Comparison of ENCODE assay signal across 1 cellular context in genomic region chr7:151172273-151173141, GRCh38.
TF ChIP-seq lines count a peak whose summit lies in the region.

No MANE protein-coding gene starts in this region.

TF ChIP-seq in HepG2, 621 proteins besides CTCF, POLR2A, EP300 and RAD21 (continued from another document and continues in another):
- TF ChIP-seq, protein P1, sequence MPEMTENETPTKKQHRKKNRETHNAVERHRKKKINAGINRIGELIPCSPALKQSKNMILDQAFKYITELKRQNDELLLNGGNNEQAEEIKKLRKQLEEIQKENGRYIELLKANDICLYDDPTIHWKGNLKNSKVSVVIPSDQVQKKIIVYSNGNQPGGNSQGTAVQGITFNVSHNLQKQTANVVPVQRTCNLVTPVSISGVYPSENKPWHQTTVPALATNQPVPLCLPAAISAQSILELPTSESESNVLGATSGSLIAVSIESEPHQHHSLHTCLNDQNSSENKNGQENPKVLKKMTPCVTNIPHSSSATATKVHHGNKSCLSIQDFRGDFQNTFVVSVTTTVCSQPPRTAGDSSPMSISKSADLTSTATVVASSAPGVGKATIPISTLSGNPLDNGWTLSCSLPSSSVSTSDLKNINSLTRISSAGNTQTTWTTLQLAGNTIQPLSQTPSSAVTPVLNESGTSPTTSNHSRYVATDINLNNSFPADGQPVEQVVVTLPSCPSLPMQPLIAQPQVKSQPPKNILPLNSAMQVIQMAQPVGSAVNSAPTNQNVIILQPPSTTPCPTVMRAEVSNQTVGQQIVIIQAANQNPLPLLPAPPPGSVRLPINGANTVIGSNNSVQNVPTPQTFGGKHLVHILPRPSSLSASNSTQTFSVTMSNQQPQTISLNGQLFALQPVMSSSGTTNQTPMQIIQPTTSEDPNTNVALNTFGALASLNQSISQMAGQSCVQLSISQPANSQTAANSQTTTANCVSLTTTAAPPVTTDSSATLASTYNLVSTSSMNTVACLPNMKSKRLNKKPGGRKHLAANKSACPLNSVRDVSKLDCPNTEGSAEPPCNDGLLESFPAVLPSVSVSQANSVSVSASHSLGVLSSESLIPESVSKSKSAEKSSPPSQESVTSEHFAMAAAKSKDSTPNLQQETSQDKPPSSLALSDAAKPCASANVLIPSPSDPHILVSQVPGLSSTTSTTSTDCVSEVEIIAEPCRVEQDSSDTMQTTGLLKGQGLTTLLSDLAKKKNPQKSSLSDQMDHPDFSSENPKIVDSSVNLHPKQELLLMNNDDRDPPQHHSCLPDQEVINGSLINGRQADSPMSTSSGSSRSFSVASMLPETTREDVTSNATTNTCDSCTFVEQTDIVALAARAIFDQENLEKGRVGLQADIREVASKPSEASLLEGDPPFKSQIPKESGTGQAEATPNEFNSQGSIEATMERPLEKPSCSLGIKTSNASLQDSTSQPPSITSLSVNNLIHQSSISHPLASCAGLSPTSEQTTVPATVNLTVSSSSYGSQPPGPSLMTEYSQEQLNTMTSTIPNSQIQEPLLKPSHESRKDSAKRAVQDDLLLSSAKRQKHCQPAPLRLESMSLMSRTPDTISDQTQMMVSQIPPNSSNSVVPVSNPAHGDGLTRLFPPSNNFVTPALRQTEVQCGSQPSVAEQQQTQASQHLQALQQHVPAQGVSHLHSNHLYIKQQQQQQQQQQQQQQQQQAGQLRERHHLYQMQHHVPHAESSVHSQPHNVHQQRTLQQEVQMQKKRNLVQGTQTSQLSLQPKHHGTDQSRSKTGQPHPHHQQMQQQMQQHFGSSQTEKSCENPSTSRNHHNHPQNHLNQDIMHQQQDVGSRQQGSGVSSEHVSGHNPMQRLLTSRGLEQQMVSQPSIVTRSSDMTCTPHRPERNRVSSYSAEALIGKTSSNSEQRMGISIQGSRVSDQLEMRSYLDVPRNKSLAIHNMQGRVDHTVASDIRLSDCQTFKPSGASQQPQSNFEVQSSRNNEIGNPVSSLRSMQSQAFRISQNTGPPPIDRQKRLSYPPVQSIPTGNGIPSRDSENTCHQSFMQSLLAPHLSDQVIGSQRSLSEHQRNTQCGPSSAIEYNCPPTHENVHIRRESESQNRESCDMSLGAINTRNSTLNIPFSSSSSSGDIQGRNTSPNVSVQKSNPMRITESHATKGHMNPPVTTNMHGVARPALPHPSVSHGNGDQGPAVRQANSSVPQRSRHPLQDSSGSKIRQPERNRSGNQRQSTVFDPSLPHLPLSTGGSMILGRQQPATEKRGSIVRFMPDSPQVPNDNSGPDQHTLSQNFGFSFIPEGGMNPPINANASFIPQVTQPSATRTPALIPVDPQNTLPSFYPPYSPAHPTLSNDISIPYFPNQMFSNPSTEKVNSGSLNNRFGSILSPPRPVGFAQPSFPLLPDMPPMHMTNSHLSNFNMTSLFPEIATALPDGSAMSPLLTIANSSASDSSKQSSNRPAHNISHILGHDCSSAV (CRISPR knock-in tag; IDR thresholded peaks at IDR 0.05; ENCODE audit: borderline replicate concordance) = no peak
- peak; percentile 27; the same call in 1 of the 2 replicates for TF ChIP-seq FOXO1 (CRISPR knock-in tag; IDR thresholded peaks at IDR 0.05)
- TF ChIP-seq STAT6 (CRISPR knock-in tag; IDR thresholded peaks at IDR 0.05; ENCODE audit: borderline replicate concordance) = no peak
- peak; percentile 40; the same call in 1 of the 2 replicates for TF ChIP-seq SPEN (CRISPR knock-in tag; IDR thresholded peaks at IDR 0.05; ENCODE audit: low read depth)
- peak; percentile 92 to 94 for TF ChIP-seq HMGXB4 (CRISPR knock-in tag; IDR thresholded peaks at IDR 0.05; ENCODE audit: borderline replicate concordance in 1 of 2, low read depth in 1 of 2)
- no peak for TF ChIP-seq WIZ (CRISPR knock-in tag; IDR thresholded peaks at IDR 0.05)
- TF ChIP-seq ZNF605 (CRISPR knock-in tag; IDR thresholded peaks at IDR 0.05) = no peak
- 0 out of 2 replicates have a peak, but pooled peaks have one; percentile 33 for TF ChIP-seq TBX2 (CRISPR knock-in tag; IDR thresholded peaks at IDR 0.05; ENCODE audit: borderline replicate concordance)
- no peak for TF ChIP-seq REXO4 (CRISPR knock-in tag; IDR thresholded peaks at IDR 0.05; ENCODE audit: borderline replicate concordance)
- TF ChIP-seq, protein P2, sequence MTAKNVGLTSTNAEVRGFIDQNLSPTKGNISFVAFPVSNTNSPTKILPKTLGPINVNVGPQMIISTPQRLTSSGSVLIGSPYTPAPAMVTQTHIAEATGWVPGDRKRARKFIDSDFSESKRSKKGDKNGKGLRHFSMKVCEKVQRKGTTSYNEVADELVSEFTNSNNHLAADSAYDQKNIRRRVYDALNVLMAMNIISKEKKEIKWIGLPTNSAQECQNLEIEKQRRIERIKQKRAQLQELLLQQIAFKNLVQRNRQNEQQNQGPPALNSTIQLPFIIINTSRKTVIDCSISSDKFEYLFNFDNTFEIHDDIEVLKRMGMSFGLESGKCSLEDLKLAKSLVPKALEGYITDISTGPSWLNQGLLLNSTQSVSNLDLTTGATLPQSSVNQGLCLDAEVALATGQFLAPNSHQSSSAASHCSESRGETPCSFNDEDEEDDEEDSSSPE (CRISPR knock-in tag; IDR thresholded peaks at IDR 0.05) = no peak
- peak; percentile 65; the same call in 1 of the 2 replicates for TF ChIP-seq EED (CRISPR knock-in tag; IDR thresholded peaks at IDR 0.05)
- TF ChIP-seq RXRA (CRISPR knock-in tag; IDR thresholded peaks at IDR 0.05) = 0 out of 2 replicates have a peak, but pooled peaks have one; percentile 25
- peak; percentile 58; the same call in 1 of the 2 replicates for TF ChIP-seq HOXA3 (CRISPR knock-in tag; IDR thresholded peaks at IDR 0.05)
- no peak for TF ChIP-seq ZC3H4 (CRISPR knock-in tag; IDR thresholded peaks at IDR 0.05; ENCODE audit: borderline replicate concordance)
- no peak for TF ChIP-seq FOXP1 (IDR thresholded peaks at IDR 0.05)
- no peak for TF ChIP-seq FOXP1 (CRISPR knock-in tag; IDR thresholded peaks at IDR 0.05)
- TF ChIP-seq FOSL2 (CRISPR knock-in tag; IDR thresholded peaks at IDR 0.05) = peak; percentile 53
- peak; percentile 56; the same call in 1 of the 2 replicates for TF ChIP-seq HDAC2 (CRISPR knock-in tag; IDR thresholded peaks at IDR 0.05)
- TF ChIP-seq SUZ12 (IDR thresholded peaks at IDR 0.05; ENCODE audit: low read depth, low read length) = 0 out of 2 replicates have a peak, but pooled peaks have one; percentile 12
- peak; percentile 46 for TF ChIP-seq FOXA3 (CRISPR knock-in tag; IDR thresholded peaks at IDR 0.05)
- TF ChIP-seq HNRNPLL (IDR thresholded peaks at IDR 0.05; ENCODE audit: low read depth, low read length, poor library complexity, severe bottlenecking) = peak; percentile 56
- TF ChIP-seq ZNF276 (CRISPR knock-in tag; IDR thresholded peaks at IDR 0.05; ENCODE audit: low read depth) = 0 out of 2 replicates have a peak, but pooled peaks have one; percentile 62
- TF ChIP-seq SAP130 (CRISPR knock-in tag; IDR thresholded peaks at IDR 0.05; ENCODE audit: low read depth) = 0 out of 2 replicates have a peak, but pooled peaks have one; percentile 31
- TF ChIP-seq, protein P3, sequence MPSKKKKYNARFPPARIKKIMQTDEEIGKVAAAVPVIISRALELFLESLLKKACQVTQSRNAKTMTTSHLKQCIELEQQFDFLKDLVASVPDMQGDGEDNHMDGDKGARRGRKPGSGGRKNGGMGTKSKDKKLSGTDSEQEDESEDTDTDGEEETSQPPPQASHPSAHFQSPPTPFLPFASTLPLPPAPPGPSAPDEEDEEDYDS (CRISPR knock-in tag; IDR thresholded peaks at IDR 0.05) = peak; percentile 52; the same call in 1 of the 2 replicates
- TF ChIP-seq CREM (IDR thresholded peaks at IDR 0.05) = no peak
- TF ChIP-seq CREM (CRISPR knock-in tag; IDR thresholded peaks at IDR 0.05) = no peak
- 0 out of 2 replicates have a peak, but pooled peaks have one; percentile 46 for TF ChIP-seq ZNF567 (CRISPR knock-in tag; IDR thresholded peaks at IDR 0.05; ENCODE audit: borderline replicate concordance)
- peak; percentile 23; the same call in 1 of the 2 replicates for TF ChIP-seq ZNF607 (CRISPR knock-in tag; IDR thresholded peaks at IDR 0.05; ENCODE audit: borderline replicate concordance)
- TF ChIP-seq, protein P4, sequence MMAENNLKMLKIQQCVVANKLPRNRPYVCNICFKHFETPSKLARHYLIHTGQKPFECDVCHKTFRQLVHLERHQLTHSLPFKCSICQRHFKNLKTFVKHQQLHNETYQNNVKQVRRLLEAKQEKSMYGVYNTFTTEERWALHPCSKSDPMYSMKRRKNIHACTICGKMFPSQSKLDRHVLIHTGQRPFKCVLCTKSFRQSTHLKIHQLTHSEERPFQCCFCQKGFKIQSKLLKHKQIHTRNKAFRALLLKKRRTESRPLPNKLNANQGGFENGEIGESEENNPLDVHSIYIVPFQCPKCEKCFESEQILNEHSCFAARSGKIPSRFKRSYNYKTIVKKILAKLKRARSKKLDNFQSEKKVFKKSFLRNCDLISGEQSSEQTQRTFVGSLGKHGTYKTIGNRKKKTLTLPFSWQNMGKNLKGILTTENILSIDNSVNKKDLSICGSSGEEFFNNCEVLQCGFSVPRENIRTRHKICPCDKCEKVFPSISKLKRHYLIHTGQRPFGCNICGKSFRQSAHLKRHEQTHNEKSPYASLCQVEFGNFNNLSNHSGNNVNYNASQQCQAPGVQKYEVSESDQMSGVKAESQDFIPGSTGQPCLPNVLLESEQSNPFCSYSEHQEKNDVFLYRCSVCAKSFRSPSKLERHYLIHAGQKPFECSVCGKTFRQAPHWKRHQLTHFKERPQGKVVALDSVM (CRISPR knock-in tag; IDR thresholded peaks at IDR 0.05) = no peak
- TF ChIP-seq CEBPB (IDR thresholded peaks at IDR 0.05; ENCODE audit: borderline replicate concordance, low read depth, low read length) = no peak
- TF ChIP-seq, protein P5, sequence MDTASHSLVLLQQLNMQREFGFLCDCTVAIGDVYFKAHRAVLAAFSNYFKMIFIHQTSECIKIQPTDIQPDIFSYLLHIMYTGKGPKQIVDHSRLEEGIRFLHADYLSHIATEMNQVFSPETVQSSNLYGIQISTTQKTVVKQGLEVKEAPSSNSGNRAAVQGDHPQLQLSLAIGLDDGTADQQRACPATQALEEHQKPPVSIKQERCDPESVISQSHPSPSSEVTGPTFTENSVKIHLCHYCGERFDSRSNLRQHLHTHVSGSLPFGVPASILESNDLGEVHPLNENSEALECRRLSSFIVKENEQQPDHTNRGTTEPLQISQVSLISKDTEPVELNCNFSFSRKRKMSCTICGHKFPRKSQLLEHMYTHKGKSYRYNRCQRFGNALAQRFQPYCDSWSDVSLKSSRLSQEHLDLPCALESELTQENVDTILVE (CRISPR knock-in tag; IDR thresholded peaks at IDR 0.05) = peak; percentile 52; the same call in 1 of the 2 replicates
- 0 out of 2 replicates have a peak, but pooled peaks have one; percentile 41 for TF ChIP-seq ZNF44 (CRISPR knock-in tag; IDR thresholded peaks at IDR 0.05)
- no peak for TF ChIP-seq ARNTL (CRISPR knock-in tag; IDR thresholded peaks at IDR 0.05)
- TF ChIP-seq ZNF274 (CRISPR knock-in tag; IDR thresholded peaks at IDR 0.05) = 0 out of 2 replicates have a peak, but pooled peaks have one; percentile 33
- TF ChIP-seq MYPOP (CRISPR knock-in tag; IDR thresholded peaks at IDR 0.05) = no peak
